ENCODE assay signal across 1 cellular context in the genomic region with DNA sequence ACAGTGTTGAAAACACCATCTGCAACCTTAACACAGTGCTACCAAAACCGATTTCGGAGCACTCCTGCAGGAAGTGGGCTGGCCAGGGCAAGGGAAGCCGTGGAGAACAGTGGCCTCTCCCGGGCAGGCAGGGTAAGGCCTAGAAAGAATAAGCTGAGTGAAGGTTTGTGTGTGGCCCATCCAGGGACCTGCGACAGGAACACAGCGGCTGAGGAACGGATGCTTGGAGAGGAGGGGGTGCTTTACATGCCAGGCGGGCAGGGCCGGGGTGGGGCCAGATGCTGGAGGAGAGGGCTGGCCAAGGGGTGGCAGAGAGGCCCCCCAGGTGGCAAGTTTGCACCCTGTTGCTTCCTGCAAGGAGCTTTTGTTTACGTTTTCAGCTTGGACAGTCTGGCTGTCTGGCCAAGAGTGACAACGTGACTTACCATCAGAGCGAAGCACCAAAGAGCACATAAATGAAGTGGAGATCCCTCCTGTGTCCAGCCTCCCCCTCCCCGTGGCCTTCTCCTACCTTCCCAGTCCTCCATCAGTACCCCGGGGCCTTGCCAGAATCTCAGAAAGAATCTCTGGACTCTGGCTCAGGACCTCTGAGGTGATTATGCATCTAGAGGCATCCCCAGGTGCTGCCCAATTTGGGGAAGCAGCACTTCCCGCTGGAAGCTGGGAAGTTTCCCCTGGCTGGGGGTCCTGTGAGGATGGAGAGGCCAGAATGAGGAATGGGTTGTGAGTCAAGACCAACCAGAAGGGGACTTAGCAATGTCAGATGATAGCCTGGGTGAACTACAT.
TF ChIP-seq lines count a peak whose summit lies in the region.

No MANE protein-coding gene starts in this region.

TF ChIP-seq in HepG2, 621 proteins besides CTCF, POLR2A, EP300 and RAD21 (continued from another document and continues in another):
- TF ChIP-seq, protein P1, sequence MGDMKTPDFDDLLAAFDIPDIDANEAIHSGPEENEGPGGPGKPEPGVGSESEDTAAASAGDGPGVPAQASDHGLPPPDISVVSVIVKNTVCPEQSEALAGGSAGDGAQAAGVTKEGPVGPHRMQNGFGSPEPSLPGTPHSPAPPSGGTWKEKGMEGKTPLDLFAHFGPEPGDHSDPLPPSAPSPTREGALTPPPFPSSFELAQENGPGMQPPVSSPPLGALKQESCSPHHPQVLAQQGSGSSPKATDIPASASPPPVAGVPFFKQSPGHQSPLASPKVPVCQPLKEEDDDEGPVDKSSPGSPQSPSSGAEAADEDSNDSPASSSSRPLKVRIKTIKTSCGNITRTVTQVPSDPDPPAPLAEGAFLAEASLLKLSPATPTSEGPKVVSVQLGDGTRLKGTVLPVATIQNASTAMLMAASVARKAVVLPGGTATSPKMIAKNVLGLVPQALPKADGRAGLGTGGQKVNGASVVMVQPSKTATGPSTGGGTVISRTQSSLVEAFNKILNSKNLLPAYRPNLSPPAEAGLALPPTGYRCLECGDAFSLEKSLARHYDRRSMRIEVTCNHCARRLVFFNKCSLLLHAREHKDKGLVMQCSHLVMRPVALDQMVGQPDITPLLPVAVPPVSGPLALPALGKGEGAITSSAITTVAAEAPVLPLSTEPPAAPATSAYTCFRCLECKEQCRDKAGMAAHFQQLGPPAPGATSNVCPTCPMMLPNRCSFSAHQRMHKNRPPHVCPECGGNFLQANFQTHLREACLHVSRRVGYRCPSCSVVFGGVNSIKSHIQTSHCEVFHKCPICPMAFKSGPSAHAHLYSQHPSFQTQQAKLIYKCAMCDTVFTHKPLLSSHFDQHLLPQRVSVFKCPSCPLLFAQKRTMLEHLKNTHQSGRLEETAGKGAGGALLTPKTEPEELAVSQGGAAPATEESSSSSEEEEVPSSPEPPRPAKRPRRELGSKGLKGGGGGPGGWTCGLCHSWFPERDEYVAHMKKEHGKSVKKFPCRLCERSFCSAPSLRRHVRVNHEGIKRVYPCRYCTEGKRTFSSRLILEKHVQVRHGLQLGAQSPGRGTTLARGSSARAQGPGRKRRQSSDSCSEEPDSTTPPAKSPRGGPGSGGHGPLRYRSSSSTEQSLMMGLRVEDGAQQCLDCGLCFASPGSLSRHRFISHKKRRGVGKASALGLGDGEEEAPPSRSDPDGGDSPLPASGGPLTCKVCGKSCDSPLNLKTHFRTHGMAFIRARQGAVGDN (CRISPR knock-in tag; IDR thresholded peaks at IDR 0.05), result peak; percentile 43
- TF ChIP-seq KMT2A (CRISPR knock-in tag; IDR thresholded peaks at IDR 0.05) (peak; percentile 51; the same call in 1 of the 2 replicates), HDAC1 (CRISPR knock-in tag; IDR thresholded peaks at IDR 0.05) (no peak), HOXA9 (CRISPR knock-in tag; IDR thresholded peaks at IDR 0.05; ENCODE audit: borderline replicate concordance) (no peak), SCMH1 (CRISPR knock-in tag; IDR thresholded peaks at IDR 0.05; ENCODE audit: borderline replicate concordance) (no peak), FOSL2 (CRISPR knock-in tag; IDR thresholded peaks at IDR 0.05) (0 out of 2 replicates have a peak, but pooled peaks have one; percentile 17), ZNF30 (CRISPR knock-in tag; IDR thresholded peaks at IDR 0.05) (no peak), NR2F1 (CRISPR knock-in tag; IDR thresholded peaks at IDR 0.05) (no peak), SOX6 (IDR thresholded peaks at IDR 0.05) (no peak), SOX6 (CRISPR knock-in tag; IDR thresholded peaks at IDR 0.05) (0 out of 2 replicates have a peak, but pooled peaks have one; percentile 36), ZNF761 (CRISPR knock-in tag; conservative IDR thresholded peaks at IDR 0.05) (no peak), ZNF160 (CRISPR knock-in tag; IDR thresholded peaks at IDR 0.05) (no peak), ETV5 (CRISPR knock-in tag; IDR thresholded peaks at IDR 0.05; ENCODE audit: borderline replicate concordance) (0 out of 2 replicates have a peak, but pooled peaks have one; percentile 27), ZNF883 (CRISPR knock-in tag; IDR thresholded peaks at IDR 0.05; ENCODE audit: not compliant biosample characterization) (no peak), ISX (CRISPR knock-in tag; conservative IDR thresholded peaks at IDR 0.05) (no peak), HNRNPK (IDR thresholded peaks at IDR 0.05; ENCODE audit: low read depth, low read length, poor library complexity, severe bottlenecking) (no peak), SMC3 (IDR thresholded peaks at IDR 0.05; ENCODE audit: low read length) (peak; percentile 76), JUNB (CRISPR knock-in tag; IDR thresholded peaks at IDR 0.05; ENCODE audit: borderline replicate concordance) (no peak), ZMYM3 (CRISPR knock-in tag; IDR thresholded peaks at IDR 0.05) (no peak), ZMYM2 (CRISPR knock-in tag; IDR thresholded peaks at IDR 0.05) (no peak), IRF2 (CRISPR knock-in tag; IDR thresholded peaks at IDR 0.05) (0 out of 2 replicates have a peak, but pooled peaks have one; percentile 21), TCF7L2 (IDR thresholded peaks at IDR 0.05; ENCODE audit: low read depth, low read length) (no peak), ZNF550 (CRISPR knock-in tag; IDR thresholded peaks at IDR 0.05; ENCODE audit: borderline replicate concordance) (no peak), ESRRA (CRISPR knock-in tag; IDR thresholded peaks at IDR 0.05; ENCODE audit: low read depth) (no peak), EZH2 (conservative IDR thresholded peaks at IDR 0.05; ENCODE audit: low read depth, low read length) (no peak), CCDC6 (CRISPR knock-in tag; IDR thresholded peaks at IDR 0.05) (no peak), ZNF101 (CRISPR knock-in tag; IDR thresholded peaks at IDR 0.05; ENCODE audit: borderline replicate concordance, low read depth) (no peak), CCAR2 (optimal IDR thresholded peaks at IDR 0.05; ENCODE audit: low read depth, low read length) (no peak), CENPX (CRISPR knock-in tag; IDR thresholded peaks at IDR 0.05) (no peak), POGZ (CRISPR knock-in tag; IDR thresholded peaks at IDR 0.05) (no peak), MXI1 (IDR thresholded peaks at IDR 0.05; ENCODE audit: borderline replicate concordance, low read depth, low read length) (no peak), ZNF83 (CRISPR knock-in tag; IDR thresholded peaks at IDR 0.05; ENCODE audit: borderline replicate concordance) (no peak), ZNF7 (CRISPR knock-in tag; IDR thresholded peaks at IDR 0.05) (no peak), ATM (IDR thresholded peaks at IDR 0.05; ENCODE audit: borderline replicate concordance) (no peak)
- TF ChIP-seq, protein P2, sequence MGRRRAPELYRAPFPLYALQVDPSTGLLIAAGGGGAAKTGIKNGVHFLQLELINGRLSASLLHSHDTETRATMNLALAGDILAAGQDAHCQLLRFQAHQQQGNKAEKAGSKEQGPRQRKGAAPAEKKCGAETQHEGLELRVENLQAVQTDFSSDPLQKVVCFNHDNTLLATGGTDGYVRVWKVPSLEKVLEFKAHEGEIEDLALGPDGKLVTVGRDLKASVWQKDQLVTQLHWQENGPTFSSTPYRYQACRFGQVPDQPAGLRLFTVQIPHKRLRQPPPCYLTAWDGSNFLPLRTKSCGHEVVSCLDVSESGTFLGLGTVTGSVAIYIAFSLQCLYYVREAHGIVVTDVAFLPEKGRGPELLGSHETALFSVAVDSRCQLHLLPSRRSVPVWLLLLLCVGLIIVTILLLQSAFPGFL (CRISPR knock-in tag; IDR thresholded peaks at IDR 0.05), result no peak
- TF ChIP-seq, protein P3, sequence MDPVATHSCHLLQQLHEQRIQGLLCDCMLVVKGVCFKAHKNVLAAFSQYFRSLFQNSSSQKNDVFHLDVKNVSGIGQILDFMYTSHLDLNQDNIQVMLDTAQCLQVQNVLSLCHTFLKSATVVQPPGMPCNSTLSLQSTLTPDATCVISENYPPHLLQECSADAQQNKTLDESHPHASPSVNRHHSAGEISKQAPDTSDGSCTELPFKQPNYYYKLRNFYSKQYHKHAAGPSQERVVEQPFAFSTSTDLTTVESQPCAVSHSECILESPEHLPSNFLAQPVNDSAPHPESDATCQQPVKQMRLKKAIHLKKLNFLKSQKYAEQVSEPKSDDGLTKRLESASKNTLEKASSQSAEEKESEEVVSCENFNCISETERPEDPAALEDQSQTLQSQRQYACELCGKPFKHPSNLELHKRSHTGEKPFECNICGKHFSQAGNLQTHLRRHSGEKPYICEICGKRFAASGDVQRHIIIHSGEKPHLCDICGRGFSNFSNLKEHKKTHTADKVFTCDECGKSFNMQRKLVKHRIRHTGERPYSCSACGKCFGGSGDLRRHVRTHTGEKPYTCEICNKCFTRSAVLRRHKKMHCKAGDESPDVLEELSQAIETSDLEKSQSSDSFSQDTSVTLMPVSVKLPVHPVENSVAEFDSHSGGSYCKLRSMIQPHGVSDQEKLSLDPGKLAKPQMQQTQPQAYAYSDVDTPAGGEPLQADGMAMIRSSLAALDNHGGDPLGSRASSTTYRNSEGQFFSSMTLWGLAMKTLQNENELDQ (CRISPR knock-in tag; IDR thresholded peaks at IDR 0.05; ENCODE audit: borderline replicate concordance), result no peak
- TF ChIP-seq, protein P4, sequence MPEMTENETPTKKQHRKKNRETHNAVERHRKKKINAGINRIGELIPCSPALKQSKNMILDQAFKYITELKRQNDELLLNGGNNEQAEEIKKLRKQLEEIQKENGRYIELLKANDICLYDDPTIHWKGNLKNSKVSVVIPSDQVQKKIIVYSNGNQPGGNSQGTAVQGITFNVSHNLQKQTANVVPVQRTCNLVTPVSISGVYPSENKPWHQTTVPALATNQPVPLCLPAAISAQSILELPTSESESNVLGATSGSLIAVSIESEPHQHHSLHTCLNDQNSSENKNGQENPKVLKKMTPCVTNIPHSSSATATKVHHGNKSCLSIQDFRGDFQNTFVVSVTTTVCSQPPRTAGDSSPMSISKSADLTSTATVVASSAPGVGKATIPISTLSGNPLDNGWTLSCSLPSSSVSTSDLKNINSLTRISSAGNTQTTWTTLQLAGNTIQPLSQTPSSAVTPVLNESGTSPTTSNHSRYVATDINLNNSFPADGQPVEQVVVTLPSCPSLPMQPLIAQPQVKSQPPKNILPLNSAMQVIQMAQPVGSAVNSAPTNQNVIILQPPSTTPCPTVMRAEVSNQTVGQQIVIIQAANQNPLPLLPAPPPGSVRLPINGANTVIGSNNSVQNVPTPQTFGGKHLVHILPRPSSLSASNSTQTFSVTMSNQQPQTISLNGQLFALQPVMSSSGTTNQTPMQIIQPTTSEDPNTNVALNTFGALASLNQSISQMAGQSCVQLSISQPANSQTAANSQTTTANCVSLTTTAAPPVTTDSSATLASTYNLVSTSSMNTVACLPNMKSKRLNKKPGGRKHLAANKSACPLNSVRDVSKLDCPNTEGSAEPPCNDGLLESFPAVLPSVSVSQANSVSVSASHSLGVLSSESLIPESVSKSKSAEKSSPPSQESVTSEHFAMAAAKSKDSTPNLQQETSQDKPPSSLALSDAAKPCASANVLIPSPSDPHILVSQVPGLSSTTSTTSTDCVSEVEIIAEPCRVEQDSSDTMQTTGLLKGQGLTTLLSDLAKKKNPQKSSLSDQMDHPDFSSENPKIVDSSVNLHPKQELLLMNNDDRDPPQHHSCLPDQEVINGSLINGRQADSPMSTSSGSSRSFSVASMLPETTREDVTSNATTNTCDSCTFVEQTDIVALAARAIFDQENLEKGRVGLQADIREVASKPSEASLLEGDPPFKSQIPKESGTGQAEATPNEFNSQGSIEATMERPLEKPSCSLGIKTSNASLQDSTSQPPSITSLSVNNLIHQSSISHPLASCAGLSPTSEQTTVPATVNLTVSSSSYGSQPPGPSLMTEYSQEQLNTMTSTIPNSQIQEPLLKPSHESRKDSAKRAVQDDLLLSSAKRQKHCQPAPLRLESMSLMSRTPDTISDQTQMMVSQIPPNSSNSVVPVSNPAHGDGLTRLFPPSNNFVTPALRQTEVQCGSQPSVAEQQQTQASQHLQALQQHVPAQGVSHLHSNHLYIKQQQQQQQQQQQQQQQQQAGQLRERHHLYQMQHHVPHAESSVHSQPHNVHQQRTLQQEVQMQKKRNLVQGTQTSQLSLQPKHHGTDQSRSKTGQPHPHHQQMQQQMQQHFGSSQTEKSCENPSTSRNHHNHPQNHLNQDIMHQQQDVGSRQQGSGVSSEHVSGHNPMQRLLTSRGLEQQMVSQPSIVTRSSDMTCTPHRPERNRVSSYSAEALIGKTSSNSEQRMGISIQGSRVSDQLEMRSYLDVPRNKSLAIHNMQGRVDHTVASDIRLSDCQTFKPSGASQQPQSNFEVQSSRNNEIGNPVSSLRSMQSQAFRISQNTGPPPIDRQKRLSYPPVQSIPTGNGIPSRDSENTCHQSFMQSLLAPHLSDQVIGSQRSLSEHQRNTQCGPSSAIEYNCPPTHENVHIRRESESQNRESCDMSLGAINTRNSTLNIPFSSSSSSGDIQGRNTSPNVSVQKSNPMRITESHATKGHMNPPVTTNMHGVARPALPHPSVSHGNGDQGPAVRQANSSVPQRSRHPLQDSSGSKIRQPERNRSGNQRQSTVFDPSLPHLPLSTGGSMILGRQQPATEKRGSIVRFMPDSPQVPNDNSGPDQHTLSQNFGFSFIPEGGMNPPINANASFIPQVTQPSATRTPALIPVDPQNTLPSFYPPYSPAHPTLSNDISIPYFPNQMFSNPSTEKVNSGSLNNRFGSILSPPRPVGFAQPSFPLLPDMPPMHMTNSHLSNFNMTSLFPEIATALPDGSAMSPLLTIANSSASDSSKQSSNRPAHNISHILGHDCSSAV (CRISPR knock-in tag; IDR thresholded peaks at IDR 0.05; ENCODE audit: borderline replicate concordance), result no peak
- TF ChIP-seq, protein P5, sequence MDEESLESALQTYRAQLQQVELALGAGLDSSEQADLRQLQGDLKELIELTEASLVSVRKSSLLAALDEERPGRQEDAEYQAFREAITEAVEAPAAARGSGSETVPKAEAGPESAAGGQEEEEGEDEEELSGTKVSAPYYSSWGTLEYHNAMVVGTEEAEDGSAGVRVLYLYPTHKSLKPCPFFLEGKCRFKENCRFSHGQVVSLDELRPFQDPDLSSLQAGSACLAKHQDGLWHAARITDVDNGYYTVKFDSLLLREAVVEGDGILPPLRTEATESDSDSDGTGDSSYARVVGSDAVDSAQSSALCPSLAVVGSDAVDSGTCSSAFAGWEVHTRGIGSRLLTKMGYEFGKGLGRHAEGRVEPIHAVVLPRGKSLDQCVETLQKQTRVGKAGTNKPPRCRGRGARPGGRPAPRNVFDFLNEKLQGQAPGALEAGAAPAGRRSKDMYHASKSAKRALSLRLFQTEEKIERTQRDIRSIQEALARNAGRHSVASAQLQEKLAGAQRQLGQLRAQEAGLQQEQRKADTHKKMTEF (CRISPR knock-in tag; IDR thresholded peaks at IDR 0.05), result 0 out of 2 replicates have a peak, but pooled peaks have one; percentile 28
- TF ChIP-seq, protein P6, sequence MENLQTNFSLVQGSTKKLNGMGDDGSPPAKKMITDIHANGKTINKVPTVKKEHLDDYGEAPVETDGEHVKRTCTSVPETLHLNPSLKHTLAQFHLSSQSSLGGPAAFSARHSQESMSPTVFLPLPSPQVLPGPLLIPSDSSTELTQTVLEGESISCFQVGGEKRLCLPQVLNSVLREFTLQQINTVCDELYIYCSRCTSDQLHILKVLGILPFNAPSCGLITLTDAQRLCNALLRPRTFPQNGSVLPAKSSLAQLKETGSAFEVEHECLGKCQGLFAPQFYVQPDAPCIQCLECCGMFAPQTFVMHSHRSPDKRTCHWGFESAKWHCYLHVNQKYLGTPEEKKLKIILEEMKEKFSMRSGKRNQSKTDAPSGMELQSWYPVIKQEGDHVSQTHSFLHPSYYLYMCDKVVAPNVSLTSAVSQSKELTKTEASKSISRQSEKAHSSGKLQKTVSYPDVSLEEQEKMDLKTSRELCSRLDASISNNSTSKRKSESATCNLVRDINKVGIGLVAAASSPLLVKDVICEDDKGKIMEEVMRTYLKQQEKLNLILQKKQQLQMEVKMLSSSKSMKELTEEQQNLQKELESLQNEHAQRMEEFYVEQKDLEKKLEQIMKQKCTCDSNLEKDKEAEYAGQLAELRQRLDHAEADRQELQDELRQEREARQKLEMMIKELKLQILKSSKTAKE (CRISPR knock-in tag; IDR thresholded peaks at IDR 0.05; ENCODE audit: borderline replicate concordance), result no peak
- TF ChIP-seq, protein P7, sequence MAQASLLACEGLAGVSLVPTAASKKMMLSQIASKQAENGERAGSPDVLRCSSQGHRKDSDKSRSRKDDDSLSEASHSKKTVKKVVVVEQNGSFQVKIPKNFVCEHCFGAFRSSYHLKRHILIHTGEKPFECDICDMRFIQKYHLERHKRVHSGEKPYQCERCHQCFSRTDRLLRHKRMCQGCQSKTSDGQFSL (CRISPR knock-in tag; IDR thresholded peaks at IDR 0.05), result no peak
